ENCODE assay signal across 8 cellular contexts in genomic region chr9:447230-448025, GRCh38. TPM values are rescaled to one million over a fixed set of nuclear protein-coding genes. Genes with fewer than 3 reads are reported as not detected.
DNase-seq lines count a peak whose midpoint lies in the region; ATAC-seq and TF ChIP-seq lines count a peak whose summit lies in the region.

No MANE protein-coding gene starts in this region.

- H3K4me3 Mint-ChIP-seq in activated naive CD8-positive, alpha-beta T cell treated with anti-CD3 and anti-CD28 coated beads for 36 hours = no peak overlapping the region

- CTCF ChIA-PET in RWPE1 (lab: Yijun Ruan, JAX) = interaction anchor here (0.6 kb wide), 1 partner anchor 277 kb away, joined by 3 read pairs; no protein-coding TSS in a partner anchor

- peaks cover 15% of the 10 kb centered on the region for H3K4me1 Mint-ChIP-seq in activated naive CD8-positive, alpha-beta T cell treated with anti-CD3 and anti-CD28 coated beads for 36 hours

- no peak for TF ChIP-seq POLR2A in stomach (IDR thresholded peaks at IDR 0.05)

- peak; percentile 49 for ATAC-seq in GM21576 (IDR thresholded peaks at IDR 0.05; ENCODE audit: unreplicated experiment)
- no peak for ATAC-seq in HG03439 (IDR thresholded peaks at IDR 0.05; ENCODE audit: unreplicated experiment)

- WGBS in stomach, 5 donors = 49 to 59% (median 55%) methylated on average over 4 of the region's 4 CpGs

- H3K36me3 Mint-ChIP-seq in activated naive CD8-positive, alpha-beta T cell treated with anti-CD3 and anti-CD28 coated beads for 36 hours = peaks cover 48% of the 10 kb centered on the region

- H3K36me3 ChIP-seq in stomach = peaks cover 0 to 69% (median 26%) of the 10 kb centered on the region in 4 donors

- no peak overlapping the region for H3K4me3 ChIP-seq in stomach

- H3K27me3 Mint-ChIP-seq in activated naive CD8-positive, alpha-beta T cell treated with anti-CD3 and anti-CD28 coated beads for 36 hours = no peaks in the 10 kb centered on the region

- peak; percentile 82 for DNase-seq in RWPE1 (ENCODE audit: low spot score)
- peak; percentile 45 for DNase-seq in activated naive CD8-positive, alpha-beta T cell treated with anti-CD3 and anti-CD28 coated beads for 36 hours
- DNase-seq in stimulated activated CD4-positive, alpha-beta T cell treated with anti-CD3 and anti-CD28 coated beads, Interleukin-1b, Interleukin-23, amount 100 ng/mL, for 1 hour (ENCODE audit: low read depth in 2 of 2) = peak; percentile 21 to 24
- DNase-seq in stomach = no peak
- DNase-seq in NCI-H128 (lab: John Stamatoyannopoulos, UW; ENCODE audit: unreplicated experiment) = no peak
- DNase-seq in DMS153 (lab: John Stamatoyannopoulos, UW) = no peak

- H3K27ac Mint-ChIP-seq in activated naive CD8-positive, alpha-beta T cell treated with anti-CD3 and anti-CD28 coated beads for 36 hours = peak overlapping the region; percentile 43

- intact Hi-C loops in stomach (cut with DNase I; ENCODE audit: low total_unique reads) = no loop called here

- H3K27ac ChIP-seq in RWPE1 (peak overlapping the region; percentile 88), stomach (peak overlapping the region in 1 of 5 donors; percentile 12)

- TF ChIP-seq EP300 in stomach (IDR thresholded peaks at IDR 0.05) = no peak

- H3K27me3 ChIP-seq in stomach = no peaks in the 10 kb centered on the region

- no peaks in the 10 kb centered on the region for H3K9me3 Mint-ChIP-seq in activated naive CD8-positive, alpha-beta T cell treated with anti-CD3 and anti-CD28 coated beads for 36 hours

- H3K9me3 ChIP-seq in stomach = no peaks in the 10 kb centered on the region

- H3K4me1 ChIP-seq in stomach = no peaks in the 10 kb centered on the region

- TF ChIP-seq CTCF in RWPE1 (conservative IDR thresholded peaks at IDR 0.05; ENCODE audit: low read depth) = no peak
- TF ChIP-seq CTCF in stomach (IDR thresholded peaks at IDR 0.05) = no peak

- POLR2A ChIA-PET in RWPE1 (lab: Yijun Ruan, JAX; ENCODE audit: low non-redundant PET) = no interaction called here

RNA-seq across cellular contexts. Expression of gene KANK1, which starts 57.1 kb away (rescaled TPM):
- 1 to 10 TPM; 4.4 to 5.1 TPM for total RNA-seq in activated naive CD8-positive, alpha-beta T cell treated with anti-CD3 and anti-CD28 coated beads for 36 hours
- total RNA-seq in stomach = 10 to 100 TPM; 17.1 to 44.1 (median 32.1) TPM
- 10 to 100 TPM; 12.4 to 21.5 (median 14.1) TPM for polyA plus RNA-seq in stomach

Comparison
In these comparisons a context has a peak if more than half of its experiments do, and no peak if none do; other contexts are left out.
1. DNase-seq: peak in RWPE1 (single experiment), activated naive CD8-positive, alpha-beta T cell treated with anti-CD3 and anti-CD28 coated beads for 36 hours (single experiment) and stimulated activated CD4-positive, alpha-beta T cell treated with anti-CD3 and anti-CD28 coated beads, Interleukin-1b, Interleukin-23, amount 100 ng/mL, for 1 hour (2 of 2); none in stomach (single experiment), NCI-H128 (single experiment) and DMS153 (single experiment).